Comparison of ENCODE assay signal across 1 cellular context in genomic region chr3:100830931-100831330, GRCh38.
TF ChIP-seq lines count a peak whose summit lies in the region.

No MANE protein-coding gene starts in this region.

TF ChIP-seq in WTC11, 78 proteins besides CTCF, POLR2A, EP300 and RAD21 (continued from another document):
- TF ChIP-seq AFF4 (CRISPR knock-in tag; IDR thresholded peaks at IDR 0.05; ENCODE audit: borderline replicate concordance) (no peak), AR (CRISPR knock-in tag; IDR thresholded peaks at IDR 0.05) (no peak), MAX (CRISPR knock-in tag; IDR thresholded peaks at IDR 0.05) (no peak), HMGXB4 (CRISPR knock-in tag; IDR thresholded peaks at IDR 0.05) (no peak), ZNF425 (CRISPR knock-in tag; conservative IDR thresholded peaks at IDR 0.05) (no peak), FOXP4 (CRISPR knock-in tag; IDR thresholded peaks at IDR 0.05) (no peak), FOXJ3 (CRISPR knock-in tag; IDR thresholded peaks at IDR 0.05; ENCODE audit: borderline replicate concordance) (no peak), ARID4B (CRISPR knock-in tag; IDR thresholded peaks at IDR 0.05; ENCODE audit: borderline replicate concordance) (no peak), ATF6 (CRISPR knock-in tag; IDR thresholded peaks at IDR 0.05) (no peak)
